23 cellular contexts compared by ENCODE assay signal in genomic region chr16:898761-899677, GRCh38.
"Had no signal": no experiment of that assay in that cellular context is flagged by ENCODE, and none has a peak within 500 bp of the region (broad histone marks: within the 10 kb centered on the region; RNA-seq: fewer than 3 reads in every experiment).

No MANE protein-coding gene starts in this region.

- H3K27ac Mint-ChIP-seq: activated CD4-positive, alpha-beta memory T cell treated with anti-CD3 and anti-CD28 coated beads for 36 hours; activated naive CD8-positive, alpha-beta T cell treated with anti-CD3 and anti-CD28 coated beads for 36 hours; effector memory CD8-positive, alpha-beta T cell; mesothelial cell of epicardium; T-helper 17 cell had no signal

- H3K4me1 Mint-ChIP-seq: activated naive CD8-positive, alpha-beta T cell treated with anti-CD3 and anti-CD28 coated beads for 36 hours; central memory CD8-positive, alpha-beta T cell; mesothelial cell of epicardium had no signal

- H3K27me3 Mint-ChIP-seq: activated CD4-positive, alpha-beta memory T cell treated with anti-CD3 and anti-CD28 coated beads for 36 hours; activated naive CD8-positive, alpha-beta T cell treated with anti-CD3 and anti-CD28 coated beads for 36 hours; central memory CD8-positive, alpha-beta T cell; effector memory CD8-positive, alpha-beta T cell; naive thymus-derived CD8-positive, alpha-beta T cell; T-helper 17 cell had no signal

- H3K36me3 Mint-ChIP-seq: activated CD4-positive, alpha-beta memory T cell treated with anti-CD3 and anti-CD28 coated beads for 36 hours; activated naive CD8-positive, alpha-beta T cell treated with anti-CD3 and anti-CD28 coated beads for 36 hours had no signal

- H3K27ac ChIP-seq: colonic mucosa, esophagus muscularis mucosa, left lung, pancreas, right lobe of liver, skin epidermis, thyroid gland had no signal

- H3K4me3 Mint-ChIP-seq: activated CD4-positive, alpha-beta memory T cell treated with anti-CD3 and anti-CD28 coated beads for 36 hours; activated naive CD8-positive, alpha-beta T cell treated with anti-CD3 and anti-CD28 coated beads for 36 hours; central memory CD8-positive, alpha-beta T cell; effector memory CD8-positive, alpha-beta T cell; mesothelial cell of epicardium; naive thymus-derived CD8-positive, alpha-beta T cell; T-helper 17 cell had no signal

- H3K4me3 ChIP-seq: colonic mucosa, dorsolateral prefrontal cortex, esophagus muscularis mucosa, left lung, pancreas, right lobe of liver, skin epidermis, thyroid gland had no signal

- H3K9me3 ChIP-seq: colonic mucosa, esophagus muscularis mucosa, left lung, pancreas, right lobe of liver, thyroid gland had no signal

- ATAC-seq: effector memory CD8-positive, alpha-beta T cell; left lung; naive thymus-derived CD8-positive, alpha-beta T cell; right lobe of liver; T-helper 17 cell had no signal

- DNase-seq: activated CD4-positive, alpha-beta memory T cell treated with anti-CD3 and anti-CD28 coated beads for 36 hours; activated CD4-positive, alpha-beta T cell treated with anti-CD3 and anti-CD28 coated beads for 48 hours; activated CD4-positive, CD25-positive, alpha-beta regulatory T cell; activated naive CD4-positive, alpha-beta T cell treated with Interleukin-2 at 50 U/mL for 16 hours; activated naive CD8-positive, alpha-beta T cell treated with anti-CD3 and anti-CD28 coated beads for 36 hours; activated T-cell treated with anti-CD3 and anti-CD28 coated beads, Interleukin-2, amount 50 U/mL, for 48 hours; colonic mucosa; dorsolateral prefrontal cortex; effector memory CD8-positive, alpha-beta T cell; mammary epithelial cell; naive thymus-derived CD8-positive, alpha-beta T cell; right lobe of liver; stimulated activated CD4-positive, alpha-beta T cell treated with anti-CD3 and anti-CD28 coated beads, Interleukin-2, amount 100 ng/mL, for 48 hours; stimulated activated CD8-positive, alpha-beta memory T cell treated with anti-CD3 and anti-CD28 coated beads, Interleukin-4, amount 100 ng/mL, for 48 hours; stimulated activated naive CD4-positive, alpha-beta T cell; T-helper 17 cell; thyroid gland had no signal

- H3K27me3 ChIP-seq: colonic mucosa, dorsolateral prefrontal cortex, esophagus muscularis mucosa, left lung, pancreas, right lobe of liver, thyroid gland had no signal

- H3K4me1 ChIP-seq: colonic mucosa, esophagus muscularis mucosa, left lung, pancreas, right lobe of liver, thyroid gland had no signal

- H3K36me3 ChIP-seq: colonic mucosa, left lung, pancreas, right lobe of liver, thyroid gland had no signal

- H3K9me3 Mint-ChIP-seq: activated CD4-positive, alpha-beta memory T cell treated with anti-CD3 and anti-CD28 coated beads for 36 hours; activated naive CD8-positive, alpha-beta T cell treated with anti-CD3 and anti-CD28 coated beads for 36 hours; central memory CD8-positive, alpha-beta T cell; effector memory CD8-positive, alpha-beta T cell; mesothelial cell of epicardium; naive thymus-derived CD8-positive, alpha-beta T cell had no signal
